Comparison of ENCODE assay signal across 1 cellular context in the genomic region with DNA sequence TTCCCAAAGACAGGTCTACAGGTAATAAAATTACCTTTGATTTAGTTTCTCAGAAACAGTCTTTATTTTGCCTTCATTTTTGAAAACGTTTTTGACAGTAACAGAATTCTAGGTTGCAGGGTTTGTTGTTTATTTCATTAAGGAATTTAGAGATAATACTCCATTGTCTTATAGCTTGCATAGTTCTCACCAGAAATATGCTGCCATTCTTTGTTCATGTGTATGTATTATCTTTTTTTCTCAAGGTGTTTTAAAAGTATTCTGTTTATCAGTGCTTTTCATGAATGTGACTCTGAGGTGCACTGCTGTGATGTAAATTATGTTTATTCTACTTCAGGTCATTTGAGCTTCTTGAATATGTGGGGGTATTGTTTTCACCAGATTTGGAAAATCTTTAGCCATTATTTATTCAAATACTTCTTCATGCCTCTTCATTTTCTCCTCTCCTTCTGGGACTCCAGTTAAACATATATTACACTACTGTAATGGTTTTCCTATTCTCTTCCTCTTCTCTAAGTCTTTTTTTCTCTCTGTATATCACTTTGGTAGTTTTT.
TF ChIP-seq lines count a peak whose summit lies in the region.

No MANE protein-coding gene starts in this region.

TF ChIP-seq in liver, 16 proteins besides CTCF, POLR2A, EP300 and RAD21 (continued from another document):
- TF ChIP-seq, protein P1, sequence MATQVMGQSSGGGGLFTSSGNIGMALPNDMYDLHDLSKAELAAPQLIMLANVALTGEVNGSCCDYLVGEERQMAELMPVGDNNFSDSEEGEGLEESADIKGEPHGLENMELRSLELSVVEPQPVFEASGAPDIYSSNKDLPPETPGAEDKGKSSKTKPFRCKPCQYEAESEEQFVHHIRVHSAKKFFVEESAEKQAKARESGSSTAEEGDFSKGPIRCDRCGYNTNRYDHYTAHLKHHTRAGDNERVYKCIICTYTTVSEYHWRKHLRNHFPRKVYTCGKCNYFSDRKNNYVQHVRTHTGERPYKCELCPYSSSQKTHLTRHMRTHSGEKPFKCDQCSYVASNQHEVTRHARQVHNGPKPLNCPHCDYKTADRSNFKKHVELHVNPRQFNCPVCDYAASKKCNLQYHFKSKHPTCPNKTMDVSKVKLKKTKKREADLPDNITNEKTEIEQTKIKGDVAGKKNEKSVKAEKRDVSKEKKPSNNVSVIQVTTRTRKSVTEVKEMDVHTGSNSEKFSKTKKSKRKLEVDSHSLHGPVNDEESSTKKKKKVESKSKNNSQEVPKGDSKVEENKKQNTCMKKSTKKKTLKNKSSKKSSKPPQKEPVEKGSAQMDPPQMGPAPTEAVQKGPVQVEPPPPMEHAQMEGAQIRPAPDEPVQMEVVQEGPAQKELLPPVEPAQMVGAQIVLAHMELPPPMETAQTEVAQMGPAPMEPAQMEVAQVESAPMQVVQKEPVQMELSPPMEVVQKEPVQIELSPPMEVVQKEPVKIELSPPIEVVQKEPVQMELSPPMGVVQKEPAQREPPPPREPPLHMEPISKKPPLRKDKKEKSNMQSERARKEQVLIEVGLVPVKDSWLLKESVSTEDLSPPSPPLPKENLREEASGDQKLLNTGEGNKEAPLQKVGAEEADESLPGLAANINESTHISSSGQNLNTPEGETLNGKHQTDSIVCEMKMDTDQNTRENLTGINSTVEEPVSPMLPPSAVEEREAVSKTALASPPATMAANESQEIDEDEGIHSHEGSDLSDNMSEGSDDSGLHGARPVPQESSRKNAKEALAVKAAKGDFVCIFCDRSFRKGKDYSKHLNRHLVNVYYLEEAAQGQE (IDR thresholded peaks at IDR 0.05): no peak
- TF ChIP-seq, protein P2, sequence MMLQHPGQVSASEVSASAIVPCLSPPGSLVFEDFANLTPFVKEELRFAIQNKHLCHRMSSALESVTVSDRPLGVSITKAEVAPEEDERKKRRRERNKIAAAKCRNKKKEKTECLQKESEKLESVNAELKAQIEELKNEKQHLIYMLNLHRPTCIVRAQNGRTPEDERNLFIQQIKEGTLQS (IDR thresholded peaks at IDR 0.05): no peak
- TF ChIP-seq SP1 (IDR thresholded peaks at IDR 0.05) (no peak), NR2F2 (IDR thresholded peaks at IDR 0.05) (no peak), HNF4G (IDR thresholded peaks at IDR 0.05) (no peak), FOXA1 (IDR thresholded peaks at IDR 0.05) (no peak)
